Comparison of ENCODE assay signal across 15 cellular contexts in genomic region chr2:104871566-104872033, GRCh38. TPM values are rescaled to one million over a fixed set of nuclear protein-coding genes. Genes with fewer than 3 reads are reported as not detected.
DNase-seq lines count a peak whose midpoint lies in the region; ATAC-seq, FAIRE-seq and TF ChIP-seq lines count a peak whose summit lies in the region.
"Had no signal": no experiment of that assay in that cellular context is flagged by ENCODE, and none has a peak within 500 bp of the region (broad histone marks: within the 10 kb centered on the region; RNA-seq: fewer than 3 reads in every experiment).

No MANE protein-coding gene starts in this region.

- TF ChIP-seq EP300 in A549 (IDR thresholded peaks at IDR 0.05): no peak

- no peak for ATAC-seq in A549
- no peak for ATAC-seq in naive thymus-derived CD4-positive, alpha-beta T cell
- ATAC-seq in effector memory CD8-positive, alpha-beta T cell (replicated peaks): no peak

- no peak overlapping the region for H3K27ac Mint-ChIP-seq in naive thymus-derived CD4-positive, alpha-beta T cell
- no peak overlapping the region for H3K27ac Mint-ChIP-seq in effector memory CD8-positive, alpha-beta T cell

- TF ChIP-seq RAD21 in A549 (conservative IDR thresholded peaks at IDR 0.05 in 1 of 2, IDR thresholded peaks at IDR 0.05 in 1 of 2): no peak

- no peaks in the 10 kb centered on the region for H3K9me3 Mint-ChIP-seq in naive thymus-derived CD4-positive, alpha-beta T cell
- no peaks in the 10 kb centered on the region for H3K9me3 Mint-ChIP-seq in effector memory CD8-positive, alpha-beta T cell

- in situ Hi-C loops in HAP-1 (cut with MboI; ENCODE audit: low sequenced_read_pairs): loop anchor here (25.0 kb wide), 1 partner anchor 466 kb away; the partner anchor contains the start of genes C2orf49 and TGFBRAP1

- POLR2A ChIA-PET in A549 (lab: Yijun Ruan, JAX): no interaction called here
- POLR2A ChIA-PET in naive thymus-derived CD4-positive, alpha-beta T cell (lab: Charles Lee): no interaction called here

- H3K4me3 Mint-ChIP-seq in naive thymus-derived CD4-positive, alpha-beta T cell: peak overlapping the region; percentile 42 to 58 (median 50)
- no peak overlapping the region for H3K4me3 Mint-ChIP-seq in effector memory CD8-positive, alpha-beta T cell

- intact Hi-C loops in naive thymus-derived CD4-positive, alpha-beta T cell (cut with micrococcal nuclease): loop anchor here in 1 of 2 donors (5.0 to 10.0 kb wide), 2 partner anchors 457 to 1709 kb away; no protein-coding TSS in a partner anchor

- H3K9me3 ChIP-seq in A549: no peaks in the 10 kb centered on the region
- H3K9me3 ChIP-seq in HAP-1: no peaks in the 10 kb centered on the region
- H3K9me3 ChIP-seq in naive thymus-derived CD4-positive, alpha-beta T cell (ENCODE audit: control insufficient read depth in 2 of 3, low read length in 3 of 3): no peaks in the 10 kb centered on the region

- no peak overlapping the region for H3K27ac ChIP-seq in A549
- peak overlapping the region; percentile 79 for H3K27ac ChIP-seq in cingulate gyrus (ENCODE audit: low read depth, low read length)
- H3K27ac ChIP-seq in naive thymus-derived CD4-positive, alpha-beta T cell (ENCODE audit: low read depth, low read length): no peak overlapping the region
- H3K27ac ChIP-seq: brain microvascular endothelial cell had no signal

- no peak for FAIRE-seq in A549 (lab: Jason Lieb, UNC)

- DNase-seq in A549 (ENCODE audit: low read depth in 1 of 2, low spot score in 1 of 2) (no peak), HAP-1 (ENCODE audit: low spot score in 2 of 2) (peak in 1 of 2 experiments; percentile 24), glomerular visceral epithelial cell (ENCODE audit: extremely low spot score) (no peak), NCI-H524 (lab: John Stamatoyannopoulos, UW) (no peak)
- no peak for DNase-seq in naive thymus-derived CD4-positive, alpha-beta T cell
- DNase-seq in effector CD8-positive, alpha-beta T cell (lab: John Stamatoyannopoulos, UW): no peak
- DNase-seq in effector memory CD8-positive, alpha-beta T cell: no peak
- DNase-seq: activated CD8-positive, alpha-beta memory T cell treated with anti-CD3 and anti-CD28 coated beads, Interleukin-2, amount 50 U/mL, for 4 hours; AML-193; brain microvascular endothelial cell; MM.1S; NCI-H446; RPMI8226 had no signal

- H3K4me1 Mint-ChIP-seq in naive thymus-derived CD4-positive, alpha-beta T cell: peaks cover 0 to 18% (median 12%) of the 10 kb centered on the region in 7 donors
- peaks cover 4 to 9% of the 10 kb centered on the region in 2 donors for H3K4me1 Mint-ChIP-seq in effector memory CD8-positive, alpha-beta T cell (ENCODE audit: low read depth in 2 of 2)

- no peaks in the 10 kb centered on the region for H3K27me3 ChIP-seq in HAP-1 (ENCODE audit: low read depth)
- H3K27me3 ChIP-seq in naive thymus-derived CD4-positive, alpha-beta T cell (ENCODE audit: control insufficient read depth in 2 of 2, insufficient read depth in 2 of 2, low read length in 2 of 2): peaks cover 0 to 3% of the 10 kb centered on the region in 2 donors

- no peak for TF ChIP-seq CTCF in A549 (IDR thresholded peaks at IDR 0.05)

- no peak for TF ChIP-seq POLR2A in A549 (IDR thresholded peaks at IDR 0.05; ENCODE audit: low read length)

- H3K4me2 ChIP-seq in A549: peak overlapping the region; percentile 98; the same call in 2 of the 3 replicates

- no peaks in the 10 kb centered on the region for H3K36me3 ChIP-seq in HAP-1 (replicated peaks)
- H3K36me3 ChIP-seq in naive thymus-derived CD4-positive, alpha-beta T cell (ENCODE audit: control insufficient read depth in 2 of 3, insufficient read depth in 3 of 3, low read length in 3 of 3): no peaks in the 10 kb centered on the region
- H3K36me3 ChIP-seq: brain microvascular endothelial cell had no signal

- 58% methylated on average over 15 of the region's 15 CpGs for WGBS in A549 (ENCODE audit: missing lambda C conversion rate)

- CTCF ChIA-PET in A549 (lab: Yijun Ruan, JAX): interaction anchor here (0.6 kb wide), 1 partner anchor 73 kb away, joined by 3 read pairs; no protein-coding TSS in a partner anchor
- CTCF ChIA-PET in naive thymus-derived CD4-positive, alpha-beta T cell (lab: Charles Lee): no interaction called here

- no peak overlapping the region for H3K4me3 ChIP-seq in A549
- H3K4me3 ChIP-seq in HAP-1: peak overlapping the region; percentile 35
- no peak overlapping the region for H3K4me3 ChIP-seq in naive thymus-derived CD4-positive, alpha-beta T cell (ENCODE audit: low read length)

- H3K4me1 ChIP-seq in A549 (0 out of 3 replicates have a peak, but pooled peaks cover 3% of the 10 kb centered on the region), HAP-1 (peaks cover 8% of the 10 kb centered on the region)
- no peaks in the 10 kb centered on the region for H3K4me1 ChIP-seq in naive thymus-derived CD4-positive, alpha-beta T cell (ENCODE audit: control insufficient read depth in 2 of 2, insufficient read depth in 2 of 2, low read length in 2 of 2)

- peaks cover 59 to 84% (median 64%) of the 10 kb centered on the region in 5 donors for H3K27me3 Mint-ChIP-seq in naive thymus-derived CD4-positive, alpha-beta T cell
- peaks cover 54 to 88% of the 10 kb centered on the region in 2 donors for H3K27me3 Mint-ChIP-seq in effector memory CD8-positive, alpha-beta T cell

- no peaks in the 10 kb centered on the region for H3K36me3 Mint-ChIP-seq in naive thymus-derived CD4-positive, alpha-beta T cell
- no peaks in the 10 kb centered on the region for H3K36me3 Mint-ChIP-seq in effector memory CD8-positive, alpha-beta T cell (ENCODE audit: insufficient read depth)

TF ChIP-seq in A549, 52 proteins besides CTCF, POLR2A, EP300 and RAD21:
- TF ChIP-seq, protein P1, sequence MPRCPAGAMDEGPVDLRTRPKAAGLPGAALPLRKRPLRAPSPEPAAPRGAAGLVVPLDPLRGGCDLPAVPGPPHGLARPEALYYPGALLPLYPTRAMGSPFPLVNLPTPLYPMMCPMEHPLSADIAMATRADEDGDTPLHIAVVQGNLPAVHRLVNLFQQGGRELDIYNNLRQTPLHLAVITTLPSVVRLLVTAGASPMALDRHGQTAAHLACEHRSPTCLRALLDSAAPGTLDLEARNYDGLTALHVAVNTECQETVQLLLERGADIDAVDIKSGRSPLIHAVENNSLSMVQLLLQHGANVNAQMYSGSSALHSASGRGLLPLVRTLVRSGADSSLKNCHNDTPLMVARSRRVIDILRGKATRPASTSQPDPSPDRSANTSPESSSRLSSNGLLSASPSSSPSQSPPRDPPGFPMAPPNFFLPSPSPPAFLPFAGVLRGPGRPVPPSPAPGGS (IDR thresholded peaks at IDR 0.05): no peak
- no peak for TF ChIP-seq ZSCAN20 (CRISPR knock-in tag; IDR thresholded peaks at IDR 0.05)

RNA-seq across cellular contexts. Expression of gene POU3F3, which starts 17.7 kb away (rescaled TPM):
- not detected in 2 replicates for polyA plus RNA-seq in A549 (2011; rRNA removed)
- polyA plus RNA-seq in A549 (2012; cell fraction: cytosol; rRNA removed): not detected in 2 replicates
- polyA plus RNA-seq in A549 (2012; cell fraction: nucleus; rRNA removed): 0.04 TPM in 2 replicates
- 0.03 TPM in 1 of 3 replicates, not detected in the others for polyA plus RNA-seq in A549 (2017; fragmentation: RNase III; extraction: RNeasy Plus Mini Kit Qiagen cat#74134 plus additional on column Dnase treatment)
- not detected in 2 replicates for polyA minus RNA-seq in A549 (2011; rRNA and poly(A)+ RNA removed)
- not detected for total RNA-seq in naive thymus-derived CD4-positive, alpha-beta T cell
- not detected for polyA plus RNA-seq in naive thymus-derived CD4-positive, alpha-beta T cell
- total RNA-seq: G401 had no signal

Comparison
In these comparisons a context has a peak if more than half of its experiments do, and no peak if none do; other contexts are left out.
1. H3K4me3 Mint-ChIP-seq: peak in naive thymus-derived CD4-positive, alpha-beta T cell (10 of 10); none in effector memory CD8-positive, alpha-beta T cell (0 of 2).